In the genomic region with DNA sequence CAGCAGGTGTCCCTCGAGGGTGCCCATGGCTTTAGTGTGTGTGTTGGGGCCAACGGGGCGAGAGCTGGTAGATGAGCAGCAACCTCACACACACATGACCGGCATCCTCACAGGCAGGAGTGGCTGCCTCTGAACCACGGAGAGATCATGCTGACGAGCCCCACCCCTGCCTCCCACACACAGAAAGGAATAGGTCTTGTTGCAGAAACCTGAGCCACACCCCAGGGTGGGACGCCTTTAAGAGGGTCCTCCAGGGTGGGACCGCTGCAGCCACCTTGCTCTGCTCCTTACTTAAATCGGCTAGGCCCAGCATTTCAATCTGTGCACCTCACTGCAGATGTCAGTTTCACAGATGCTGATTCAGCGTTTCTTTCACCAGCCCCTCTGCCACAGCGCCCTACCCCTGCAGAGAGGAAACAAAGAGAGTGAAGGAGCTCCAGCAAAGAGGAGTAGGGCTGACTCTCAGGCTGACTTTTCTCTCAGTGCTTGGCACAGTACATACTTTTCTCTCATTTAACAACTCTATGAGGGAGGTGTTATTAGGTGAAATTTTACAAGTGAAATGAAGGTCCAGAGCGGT, we compare ENCODE assay signal across 1 cellular context.
TF ChIP-seq lines count a peak whose summit lies in the region.

No MANE protein-coding gene starts in this region.

TF ChIP-seq in IMR-90, 13 proteins besides CTCF, POLR2A, EP300 and RAD21:
- TF ChIP-seq, protein P1, sequence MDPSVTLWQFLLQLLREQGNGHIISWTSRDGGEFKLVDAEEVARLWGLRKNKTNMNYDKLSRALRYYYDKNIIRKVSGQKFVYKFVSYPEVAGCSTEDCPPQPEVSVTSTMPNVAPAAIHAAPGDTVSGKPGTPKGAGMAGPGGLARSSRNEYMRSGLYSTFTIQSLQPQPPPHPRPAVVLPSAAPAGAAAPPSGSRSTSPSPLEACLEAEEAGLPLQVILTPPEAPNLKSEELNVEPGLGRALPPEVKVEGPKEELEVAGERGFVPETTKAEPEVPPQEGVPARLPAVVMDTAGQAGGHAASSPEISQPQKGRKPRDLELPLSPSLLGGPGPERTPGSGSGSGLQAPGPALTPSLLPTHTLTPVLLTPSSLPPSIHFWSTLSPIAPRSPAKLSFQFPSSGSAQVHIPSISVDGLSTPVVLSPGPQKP (IDR thresholded peaks at IDR 0.05; ENCODE audit: borderline replicate concordance, low read depth, low read length), result no peak
- TF ChIP-seq CEBPB (IDR thresholded peaks at IDR 0.05; ENCODE audit: low read depth, low read length) (no peak), MAFK (IDR thresholded peaks at IDR 0.05; ENCODE audit: low read depth, low read length) (peak; percentile 95)
TF ChIP-seq in IMR-90: peak in this region for 1.
